In genomic region chr11:707817-708420, GRCh38 we compare ENCODE assay signal across 9 cellular contexts. TPM values are rescaled to one million over a fixed set of nuclear protein-coding genes. Genes with fewer than 3 reads are reported as not detected.
DNase-seq lines count a peak whose midpoint lies in the region; ATAC-seq and TF ChIP-seq lines count a peak whose summit lies in the region.
"Had no signal": no experiment of that assay in that cellular context is flagged by ENCODE, and none has a peak within 500 bp of the region (broad histone marks: within the 10 kb centered on the region; RNA-seq: fewer than 3 reads in every experiment).

No MANE protein-coding gene starts in this region.

- no peaks in the 10 kb centered on the region for H3K36me3 ChIP-seq in endodermal cell (ENCODE audit: control insufficient read depth, insufficient read depth, low read length)
- no peaks in the 10 kb centered on the region for H3K36me3 ChIP-seq in neural progenitor cell

- H3K27ac Mint-ChIP-seq in endodermal cell (no peak overlapping the region), neural progenitor cell (no peak overlapping the region)

- H3K4me3 Mint-ChIP-seq in endodermal cell, result peak overlapping the region; percentile 52
- peak overlapping the region; percentile 46 for H3K4me3 Mint-ChIP-seq in neural progenitor cell

- H3K9ac ChIP-seq in endodermal cell (ENCODE audit: extremely low read depth, low read length, poor library complexity, severe bottlenecking), result no peak overlapping the region
- no peak overlapping the region for H3K9ac ChIP-seq in neural progenitor cell

- H3K79me2 ChIP-seq in neural progenitor cell (ENCODE audit: low read depth), result no peaks in the 10 kb centered on the region

- no peaks in the 10 kb centered on the region for H3K9me3 ChIP-seq in endodermal cell (ENCODE audit: control insufficient read depth, low read length)
- H3K9me3 ChIP-seq in neural progenitor cell (ENCODE audit: low read depth), result no peaks in the 10 kb centered on the region

- no peak for ATAC-seq in GM18867 (IDR thresholded peaks at IDR 0.05; ENCODE audit: unreplicated experiment)
- no peak for ATAC-seq in GM21737 (IDR thresholded peaks at IDR 0.05; ENCODE audit: unreplicated experiment)
- ATAC-seq in HG02571 (IDR thresholded peaks at IDR 0.05; ENCODE audit: unreplicated experiment), result no peak

- H3K9me3 Mint-ChIP-seq in endodermal cell (no peaks in the 10 kb centered on the region), neural progenitor cell (no peaks in the 10 kb centered on the region)

- H3K27ac ChIP-seq in endodermal cell (ENCODE audit: low read depth, low read length), result no peak overlapping the region
- H3K27ac ChIP-seq in neural progenitor cell, result no peak overlapping the region
- H3K27ac ChIP-seq in substantia nigra (ENCODE audit: low read depth, low read length, poor library complexity, severe bottlenecking), result no peak overlapping the region

- no peaks in the 10 kb centered on the region for H3F3A ChIP-seq in neural progenitor cell (ENCODE audit: low read depth)

- no peaks in the 10 kb centered on the region for H3K4me1 Mint-ChIP-seq in endodermal cell
- peaks cover 10% of the 10 kb centered on the region for H3K4me1 Mint-ChIP-seq in neural progenitor cell

- peak; percentile 69 for DNase-seq in 8988T
- peak; percentile 77 for DNase-seq in endodermal cell
- DNase-seq in neural progenitor cell (ENCODE audit: low spot score), result peak; percentile 35
- no peak for DNase-seq in substantia nigra (lab: John Stamatoyannopoulos, UW)
- DNase-seq: stimulated activated CD8-positive, alpha-beta memory T cell treated with anti-CD3 and anti-CD28 coated beads, Interleukin-4, amount 100 ng/mL, for 48 hours had no signal

- H2AFZ ChIP-seq in neural progenitor cell (replicated peaks), result no peak overlapping the region

- H3K27me3 Mint-ChIP-seq in endodermal cell (ENCODE audit: insufficient read depth), result no peaks in the 10 kb centered on the region
- H3K27me3 Mint-ChIP-seq in neural progenitor cell (ENCODE audit: insufficient read depth, low read depth), result peaks cover 17% of the 10 kb centered on the region

- peak; percentile 14; the same call in 1 of the 2 replicates for TF ChIP-seq RAD21 in Ishikawa (IDR thresholded peaks at IDR 0.05; ENCODE audit: low read depth)

- H3K4me2 ChIP-seq in neural progenitor cell, result no peak overlapping the region

- TF ChIP-seq EP300 in Ishikawa (IDR thresholded peaks at IDR 0.05; ENCODE audit: borderline replicate concordance), result peak; percentile 95

- peaks cover 5% of the 10 kb centered on the region for H3K4me1 ChIP-seq in endodermal cell (ENCODE audit: control insufficient read depth, insufficient read depth, low read length)
- peaks cover 15% of the 10 kb centered on the region for H3K4me1 ChIP-seq in neural progenitor cell

- WGBS in endodermal cell (ENCODE audit: insufficient coverage in 1 of 2, insufficient read length in 1 of 2), 2 experiments, result 87 to 89% methylated on average over 9 to 16 of the region's 16 CpGs

- no peak overlapping the region for H3K4me3 ChIP-seq in endodermal cell (ENCODE audit: low read length)
- H3K4me3 ChIP-seq in neural progenitor cell, result no peak overlapping the region

- no peak for TF ChIP-seq CTCF in endodermal cell (conservative IDR thresholded peaks at IDR 0.05)
- TF ChIP-seq CTCF in neural progenitor cell (IDR thresholded peaks at IDR 0.05), result no peak

- H3K36me3 Mint-ChIP-seq in endodermal cell (ENCODE audit: low read depth) (no peaks in the 10 kb centered on the region), neural progenitor cell (no peaks in the 10 kb centered on the region)

- H3K27me3 ChIP-seq in endodermal cell (ENCODE audit: control insufficient read depth, insufficient read depth, low read length, poor library complexity, severe bottlenecking) (no peaks in the 10 kb centered on the region), neural progenitor cell (peaks cover 22% of the 10 kb centered on the region)

- H4K20me1 ChIP-seq in neural progenitor cell (ENCODE audit: low read depth), result peaks cover 14% of the 10 kb centered on the region

TF ChIP-seq in Ishikawa, 13 proteins besides CTCF, POLR2A, EP300 and RAD21:
- TF ChIP-seq CEBPB (IDR thresholded peaks at IDR 0.05) (peak; percentile 63), YY1 (IDR thresholded peaks at IDR 0.05; ENCODE audit: low read depth) (0 out of 2 replicates have a peak, but pooled peaks have one; percentile 53), CREB1 (IDR thresholded peaks at IDR 0.05; ENCODE audit: low read depth) (no peak), TCF12 (IDR thresholded peaks at IDR 0.05; ENCODE audit: low read depth) (peak; percentile 95), MAX (IDR thresholded peaks at IDR 0.05) (peak; percentile 96), REST (IDR thresholded peaks at IDR 0.05; ENCODE audit: low read depth) (no peak), TEAD4 (IDR thresholded peaks at IDR 0.05) (peak; percentile 100), USF1 (IDR thresholded peaks at IDR 0.05) (peak; percentile 62; the same call in 1 of the 2 replicates), EGR1 (IDR thresholded peaks at IDR 0.05) (peak; percentile 69; the same call in 1 of the 2 replicates), TAF1 (IDR thresholded peaks at IDR 0.05; ENCODE audit: low read depth) (peak; percentile 59), ZBTB7A (IDR thresholded peaks at IDR 0.05; ENCODE audit: low read depth) (peak; percentile 95), FOXM1 (IDR thresholded peaks at IDR 0.05; ENCODE audit: borderline replicate concordance, low read depth) (peak; percentile 82), NFIC (IDR thresholded peaks at IDR 0.05) (peak; percentile 79)

RNA-seq across cellular contexts. Expression of gene EPS8L2, which starts 1.9 kb away (rescaled TPM):
- total RNA-seq in endodermal cell, result 10 to 100 TPM; 26.2 to 28.0 TPM
- 8.5 TPM for polyA plus RNA-seq in endodermal cell (2013, experiment 1 of 2)
- polyA plus RNA-seq in endodermal cell (2013, experiment 2 of 2), result 7.3 TPM
- 3.3 and 11.0 TPM in 2 replicates for total RNA-seq in neural progenitor cell (ENCODE audit: low replicate concordance)

RNA-seq across cellular contexts. Expression of gene TMEM80, which starts 12.3 kb away (rescaled TPM):
- total RNA-seq in endodermal cell (10 to 100 TPM; 13.2 to 19.1 TPM), neural progenitor cell (ENCODE audit: low replicate concordance) (38.7 and 42.7 TPM in 2 replicates)
- polyA plus RNA-seq in endodermal cell (2013, experiment 1 of 2), result 27.8 TPM
- polyA plus RNA-seq in endodermal cell (2013, experiment 2 of 2), result 25.8 TPM

RNA-seq across cellular contexts. Expression of gene DEAF1, which starts 12.9 kb away (rescaled TPM):
- 10 to 100 TPM; 44.1 to 51.9 TPM for total RNA-seq in endodermal cell
- 53.7 TPM for polyA plus RNA-seq in endodermal cell (2013, experiment 1 of 2)
- 48.4 TPM for polyA plus RNA-seq in endodermal cell (2013, experiment 2 of 2)
- 38.4 and 66.4 TPM in 2 replicates for total RNA-seq in neural progenitor cell (ENCODE audit: low replicate concordance)

RNA-seq across cellular contexts. Expression of gene TALDO1, which starts 39.3 kb away (rescaled TPM):
- 100 to 1,000 TPM; 177 to 221 TPM for total RNA-seq in endodermal cell
- polyA plus RNA-seq in endodermal cell (2013, experiment 1 of 2), result 123 TPM
- polyA plus RNA-seq in endodermal cell (2013, experiment 2 of 2), result 112 TPM
- 101 and 114 TPM in 2 replicates for total RNA-seq in neural progenitor cell (ENCODE audit: low replicate concordance)

Comparison
In these comparisons a context has a peak if more than half of its experiments do, and no peak if none do; other contexts are left out.
1. DNase-seq: peak in 8988T (single experiment), endodermal cell (single experiment) and neural progenitor cell (single experiment); none in substantia nigra (0 of 49).